28 cellular contexts compared by ENCODE assay signal in the genomic region with DNA sequence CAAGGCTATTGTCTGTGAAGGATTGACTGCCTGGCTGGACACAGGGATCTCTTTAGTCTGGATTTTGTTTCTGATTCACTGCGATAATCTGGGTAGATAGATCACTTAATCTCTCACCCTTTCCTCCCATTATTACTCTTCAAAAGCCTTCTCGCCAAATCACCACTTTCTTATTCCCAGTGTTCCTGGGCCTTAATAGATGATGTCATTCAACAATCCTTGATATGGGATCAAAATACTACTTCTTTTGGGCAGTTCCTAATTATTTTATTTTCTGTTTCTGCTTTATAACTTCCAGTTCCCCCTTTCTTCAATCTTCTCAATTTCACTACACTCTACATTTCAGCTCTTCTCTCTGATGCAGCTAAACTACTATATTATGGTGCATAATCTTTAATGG. TPM values are rescaled to one million over a fixed set of nuclear protein-coding genes. Genes with fewer than 3 reads are reported as not detected.
"Had no signal": no experiment of that assay in that cellular context is flagged by ENCODE, and none has a peak within 500 bp of the region (broad histone marks: within the 10 kb centered on the region; RNA-seq: fewer than 3 reads in every experiment).

No MANE protein-coding gene starts in this region.

- DNase-seq: dermis blood vessel endothelial cell; dorsolateral prefrontal cortex; effector CD4-positive, alpha-beta T cell; effector memory CD4-positive, alpha-beta T cell; esophagus squamous epithelium; foreskin fibroblast; foreskin melanocyte; gastrocnemius medialis; glutamatergic neuron; head of caudate nucleus; heart right ventricle; hippocampal formation; left cardiac atrium; left lung; left ventricle myocardium superior; lower lobe of right lung; mesenchymal stem cell; midbrain; naive thymus-derived CD4-positive, alpha-beta T cell had no signal

- H3K27me3 ChIP-seq: dorsolateral prefrontal cortex, gastrocnemius medialis, left lung had no signal

- H3K4me1 ChIP-seq: esophagus squamous epithelium, gastrocnemius medialis, left lung, lower lobe of right lung had no signal

- FAIRE-seq: colon, islet of Langerhans, keratinocyte had no signal

- H3K9me3 ChIP-seq: esophagus squamous epithelium, gastrocnemius medialis, heart right ventricle, left lung, lower lobe of right lung had no signal

- ATAC-seq: esophagus mucosa; gastrocnemius medialis; left cardiac atrium; left lung; left ventricle myocardium superior; lower lobe of right lung; naive thymus-derived CD4-positive, alpha-beta T cell had no signal

- H3K27ac ChIP-seq: coronary artery, epithelial cell of prostate, esophagus squamous epithelium, gastrocnemius medialis, left lung, lower lobe of right lung had no signal

- H3K4me3 ChIP-seq: coronary artery, dorsolateral prefrontal cortex, esophagus squamous epithelium, gastrocnemius medialis, heart right ventricle, left lung, lower lobe of right lung had no signal

- H3K36me3 ChIP-seq: esophagus squamous epithelium, gastrocnemius medialis, heart right ventricle, left lung, lower lobe of right lung had no signal

RNA-seq across cellular contexts. Expression of a gene that starts 6.8 kb away (rescaled TPM):
- total RNA-seq: kidney epithelial cell, lung microvascular endothelial cell, mononuclear cell had no signal
- polyA plus RNA-seq: keratinocyte; naive thymus-derived CD4-positive, alpha-beta T cell had no signal
